In genomic region chr9:91985692-91986091, GRCh38 we compare ENCODE assay signal across 8 cellular contexts.
"Had no signal": no experiment of that assay in that cellular context is flagged by ENCODE, and none has a peak within 500 bp of the region (broad histone marks: within the 10 kb centered on the region; RNA-seq: fewer than 3 reads in every experiment).

No MANE protein-coding gene starts in this region.

- DNase-seq: GOT3, H7, H9, HCEC 1CT, HFFc6 had no signal

- H3K36me3 ChIP-seq: HAP-1 had no signal

- H3K4me3 ChIP-seq: GM23248, GM23338, HAP-1 had no signal

- H3K4me1 ChIP-seq: HAP-1 had no signal

- H3K9me3 ChIP-seq: HAP-1 had no signal

- H3K27ac ChIP-seq: GM23248 had no signal
